9 cellular contexts compared by ENCODE assay signal in the genomic region with DNA sequence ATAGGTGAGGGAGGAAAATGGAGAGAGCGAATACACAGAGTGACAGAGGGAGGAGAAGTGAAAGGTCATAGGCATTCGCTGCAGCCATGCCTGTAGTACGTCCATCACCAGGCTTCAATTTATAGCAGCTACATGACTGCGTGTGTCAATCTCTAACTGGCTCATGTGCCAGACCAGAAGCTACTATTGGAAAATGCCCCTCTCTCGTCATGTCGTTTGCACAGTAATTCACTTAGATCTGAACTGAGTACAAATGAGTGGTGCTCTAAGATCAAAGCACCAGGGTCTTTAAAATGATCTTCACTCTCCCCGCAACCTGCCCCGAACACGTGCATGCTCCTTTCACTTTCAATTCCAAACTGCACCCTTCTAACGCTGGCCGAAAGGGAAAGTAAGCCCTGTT. TPM values are rescaled to one million over a fixed set of nuclear protein-coding genes. Genes with fewer than 3 reads are reported as not detected.
DNase-seq lines count a peak whose midpoint lies in the region; TF ChIP-seq lines count a peak whose summit lies in the region.
"Had no signal": no experiment of that assay in that cellular context is flagged by ENCODE, and none has a peak within 500 bp of the region (broad histone marks: within the 10 kb centered on the region; RNA-seq: fewer than 3 reads in every experiment).

No MANE protein-coding gene starts in this region.

- no peak overlapping the region for H3K9ac ChIP-seq in mammary epithelial cell (ENCODE audit: insufficient read depth, low read length)

- in situ Hi-C loops in mammary epithelial cell (cut with MboI; ENCODE audit: low sequenced_read_pairs in 2 of 2), result no loop called here
- in situ Hi-C loops in brain microvascular endothelial cell (cut with HindIII; ENCODE audit: low pct_ligation_motif_present, low sequenced_read_pairs), result no loop called here

- peak overlapping the region; percentile 33 for H3K4me3 ChIP-seq in MG63
- peak overlapping the region; percentile 5 to 15 for H3K4me3 ChIP-seq in esophagus (ENCODE audit: low read depth in 1 of 2, low read length in 2 of 2)
- H3K4me3 ChIP-seq in mammary epithelial cell (replicated peaks in 1 of 3; ENCODE audit: insufficient read depth in 1 of 3, low read depth in 2 of 3, low read length in 3 of 3), result no peak overlapping the region
- no peak overlapping the region for H3K4me3 ChIP-seq in brain microvascular endothelial cell (ENCODE audit: low read depth, low read length)

- no TSS peak for BruUV-seq in mammary epithelial cell (replicated peaks; lab: Mats Ljungman, UMichigan)

- no peak for TF ChIP-seq CTCF in mammary epithelial cell (conservative IDR thresholded peaks at IDR 0.05 in 1 of 2, IDR thresholded peaks at IDR 0.05 in 1 of 2; ENCODE audit: extremely low read depth in 1 of 2, insufficient read depth in 1 of 2, low read depth in 1 of 2, low read length in 2 of 2)
- TF ChIP-seq CTCF in brain microvascular endothelial cell (IDR thresholded peaks at IDR 0.05; ENCODE audit: low read depth, low read length, missing control alignments), result no peak
- TF ChIP-seq CTCF in osteocyte (IDR thresholded peaks at IDR 0.05), result no peak

- H3K36me3 Mint-ChIP-seq in osteocyte (ENCODE audit: unreplicated experiment), result peaks cover 28% of the 10 kb centered on the region

- H3K27ac ChIP-seq in esophagus (ENCODE audit: low read depth in 2 of 2, low read length in 1 of 2), result no peak overlapping the region
- no peak overlapping the region for H3K27ac ChIP-seq in mammary epithelial cell (ENCODE audit: insufficient read depth, low read depth, low read length)
- no peak overlapping the region for H3K27ac ChIP-seq in brain microvascular endothelial cell

- peaks cover 4% of the 10 kb centered on the region for H3K79me2 ChIP-seq in mammary epithelial cell (ENCODE audit: insufficient read depth, low read length)

- H3K9me3 Mint-ChIP-seq in osteocyte (ENCODE audit: unreplicated experiment), result peaks cover 33% of the 10 kb centered on the region

- DNase-seq in MG63 (no peak), mammary epithelial cell (no peak), brain microvascular endothelial cell (no peak), kidney glomerular epithelial cell (lab: John Stamatoyannopoulos, UW) (no peak), osteocyte (ENCODE audit: extremely low spot score, unreplicated experiment) (no peak)
- DNase-seq in activated CD4-positive, alpha-beta T cell treated with anti-CD3 and anti-CD28 coated beads, Interleukin-2, amount 50 U/mL, for 4 hours, result peak; percentile 34 to 40
- DNase-seq in stimulated activated CD8-positive, alpha-beta memory T cell treated with anti-CD3 and anti-CD28 coated beads, Interleukin-15, amount 100 ng/mL, for 4 hours (ENCODE audit: low read depth in 2 of 2), result peak; percentile 7 to 24
- DNase-seq: NCI-H446 had no signal

- dilution Hi-C loops in mammary epithelial cell (cut with HindIII; ENCODE audit: low sequenced_read_pairs), result no loop called here

- WGBS in esophagus, 2 donors, result 63 to 85% methylated on average over 11 of the region's 11 CpGs
- WGBS in mammary epithelial cell (ENCODE audit: low coverage, missing lambda C conversion rate), result 83% methylated on average over 10 of the region's 11 CpGs

- H3K4me1 Mint-ChIP-seq in osteocyte (ENCODE audit: unreplicated experiment), result peaks cover 9% of the 10 kb centered on the region

- H4K20me1 ChIP-seq in mammary epithelial cell (ENCODE audit: insufficient read depth, low read length), result no peaks in the 10 kb centered on the region

- peaks cover 36% of the 10 kb centered on the region for H3K9me3 ChIP-seq in MG63
- H3K9me3 ChIP-seq in esophagus (ENCODE audit: control insufficient read depth in 2 of 2, insufficient read depth in 1 of 2, low read depth in 1 of 2, low read length in 1 of 2), result no peaks in the 10 kb centered on the region
- H3K9me3 ChIP-seq in mammary epithelial cell (replicated peaks; ENCODE audit: insufficient read depth, low read length), result no peaks in the 10 kb centered on the region

- intact Hi-C loops in mammary epithelial cell (cut with micrococcal nuclease), result no loop called here

- no peak overlapping the region for H3K4me3 Mint-ChIP-seq in osteocyte (ENCODE audit: unreplicated experiment)

- no peaks in the 10 kb centered on the region for H3K27me3 ChIP-seq in MG63
- H3K27me3 ChIP-seq in esophagus (ENCODE audit: control insufficient read depth in 1 of 2, insufficient read depth in 2 of 2, low read length in 2 of 2), result no peaks in the 10 kb centered on the region
- no peaks in the 10 kb centered on the region for H3K27me3 ChIP-seq in mammary epithelial cell (ENCODE audit: insufficient read depth, low read length)
- no peaks in the 10 kb centered on the region for H3K27me3 ChIP-seq in brain microvascular endothelial cell (replicated peaks)

- no peaks in the 10 kb centered on the region for H3K27me3 Mint-ChIP-seq in osteocyte (ENCODE audit: unreplicated experiment)

- H3K4me2 ChIP-seq in mammary epithelial cell (ENCODE audit: insufficient read depth, low read depth, low read length), result no peak overlapping the region

- CTCF ChIA-PET in mammary epithelial cell (lab: Charles Lee; ENCODE audit: low non-redundant PET), result no interaction called here

- H2AFZ ChIP-seq in mammary epithelial cell (ENCODE audit: low read depth, low read length), result no peak overlapping the region

- H3K27ac Mint-ChIP-seq in osteocyte (ENCODE audit: unreplicated experiment), result no peak overlapping the region

- H3K36me3 ChIP-seq in MG63 (peaks cover 8% of the 10 kb centered on the region), esophagus (ENCODE audit: control insufficient read depth in 2 of 2, insufficient read depth in 2 of 2, low read length in 1 of 2) (no peaks in the 10 kb centered on the region), mammary epithelial cell (ENCODE audit: insufficient read depth, low read length) (no peaks in the 10 kb centered on the region), brain microvascular endothelial cell (replicated peaks) (no peaks in the 10 kb centered on the region)

- H3K4me1 ChIP-seq in esophagus (ENCODE audit: control insufficient read depth in 2 of 2, insufficient read depth in 2 of 2, low read length in 1 of 2) (no peaks in the 10 kb centered on the region), mammary epithelial cell (ENCODE audit: insufficient read depth, low read length) (no peaks in the 10 kb centered on the region)

RNA-seq across cellular contexts. Expression of a gene that starts 51.3 kb away (rescaled TPM):
- 12.4 and 18.4 TPM in 2 replicates for total RNA-seq in MG63 (2014; rRNA removed; shearing (Covaris generic); ENCODE audit: low replicate concordance)
- 1 to 10 TPM; 3.8 to 4.5 TPM for polyA plus RNA-seq in esophagus
- 10 to 100 TPM; 18.4 to 27.3 TPM for total RNA-seq in mammary epithelial cell
- 9.0 TPM for polyA plus RNA-seq in mammary epithelial cell
- polyA minus RNA-seq in mammary epithelial cell, result 75.6 TPM
- total RNA-seq in osteocyte, result 25.3 and 26.9 TPM in 2 replicates

Comparison
In these comparisons a context has a peak if more than half of its experiments do, and no peak if none do; other contexts are left out.
1. DNase-seq: peak in activated CD4-positive, alpha-beta T cell treated with anti-CD3 and anti-CD28 coated beads, Interleukin-2, amount 50 U/mL, for 4 hours (2 of 2) and stimulated activated CD8-positive, alpha-beta memory T cell treated with anti-CD3 and anti-CD28 coated beads, Interleukin-15, amount 100 ng/mL, for 4 hours (2 of 2); none in MG63 (single experiment), mammary epithelial cell (single experiment), brain microvascular endothelial cell (single experiment), kidney glomerular epithelial cell (single experiment) and osteocyte (single experiment).
2. H3K4me3 ChIP-seq: peak in MG63 (single experiment) and esophagus (2 of 2); none in mammary epithelial cell (0 of 3) and brain microvascular endothelial cell (single experiment).